1 cellular context compared by ENCODE assay signal in genomic region chr12:100267603-100268281, GRCh38.
TF ChIP-seq lines count a peak whose summit lies in the region.

No MANE protein-coding gene starts in this region.

TF ChIP-seq in HepG2, 621 proteins besides CTCF, POLR2A, EP300 and RAD21 (continued from another document):
- TF ChIP-seq ZZZ3 (CRISPR knock-in tag; IDR thresholded peaks at IDR 0.05; ENCODE audit: borderline replicate concordance): no peak
- 0 out of 2 replicates have a peak, but pooled peaks have one; percentile 5 for TF ChIP-seq ZNF431 (CRISPR knock-in tag; IDR thresholded peaks at IDR 0.05; ENCODE audit: borderline replicate concordance, low read depth)
- peak; percentile 60 for TF ChIP-seq AGO2 (optimal IDR thresholded peaks at IDR 0.05; ENCODE audit: low read depth, low read length)
- no peak for TF ChIP-seq ZNF652 (CRISPR knock-in tag; IDR thresholded peaks at IDR 0.05; ENCODE audit: borderline replicate concordance, low read depth)
- TF ChIP-seq ZNF563 (CRISPR knock-in tag; IDR thresholded peaks at IDR 0.05): no peak
